Comparison of ENCODE assay signal across 2 cellular contexts in genomic region chr12:78759387-78759786, GRCh38.
TF ChIP-seq lines count a peak whose summit lies in the region.

No MANE protein-coding gene starts in this region.

TF ChIP-seq in IMR-90, 13 proteins besides CTCF, POLR2A, EP300 and RAD21:
- TF ChIP-seq MAFK (IDR thresholded peaks at IDR 0.05; ENCODE audit: low read depth, low read length) (peak; percentile 70), RFX5 (IDR thresholded peaks at IDR 0.05; ENCODE audit: low read depth, low read length) (no peak), NFE2L2 (IDR thresholded peaks at IDR 0.05; ENCODE audit: low read depth, low read length) (peak; percentile 95), BHLHE40 (IDR thresholded peaks at IDR 0.05; ENCODE audit: low read depth, low read length) (peak; percentile 82), FOS (IDR thresholded peaks at IDR 0.05; ENCODE audit: low read depth, low read length) (no peak)

TF ChIP-seq in K562, 482 proteins besides CTCF, POLR2A, EP300 and RAD21:
- TF ChIP-seq CCNT2 (IDR thresholded peaks at IDR 0.05; ENCODE audit: borderline replicate concordance, extremely low read depth, insufficient read length, low read depth, low read length) (no peak), NFE2L1 (tag; IDR thresholded peaks at IDR 0.05; ENCODE audit: borderline replicate concordance, low read depth) (peak; percentile 22; the same call in 1 of the 2 replicates), SOX6 (IDR thresholded peaks at IDR 0.05) (peak; percentile 41; the same call in 1 of the 2 replicates), TOE1 (IDR thresholded peaks at IDR 0.05; ENCODE audit: borderline replicate concordance) (no peak), TOE1 (CRISPR knock-in tag; IDR thresholded peaks at IDR 0.05; ENCODE audit: borderline replicate concordance, low read depth) (no peak), USF2 (CRISPR knock-in tag; IDR thresholded peaks at IDR 0.05) (no peak), U2AF2 (optimal IDR thresholded peaks at IDR 0.05; ENCODE audit: low read depth, low read length) (no peak), NFIC (IDR thresholded peaks at IDR 0.05) (0 out of 2 replicates have a peak, but pooled peaks have one; percentile 26), HMGN3 (IDR thresholded peaks at IDR 0.05; ENCODE audit: borderline replicate concordance, extremely low read depth, insufficient read length, low read depth, low read length) (no peak), ZHX1 (conservative IDR thresholded peaks at IDR 0.05; ENCODE audit: low read length) (no peak), MAFG (tag; conservative IDR thresholded peaks at IDR 0.05) (peak; percentile 66), NFE2 (IDR thresholded peaks at IDR 0.05; ENCODE audit: low read depth) (peak; percentile 55), C11orf30 (IDR thresholded peaks at IDR 0.05; ENCODE audit: low read depth) (peak; percentile 25; the same call in 1 of the 2 replicates), ZNF311 (CRISPR knock-in tag; IDR thresholded peaks at IDR 0.05) (0 out of 2 replicates have a peak, but pooled peaks have one; percentile 38), MAFF (IDR thresholded peaks at IDR 0.05; ENCODE audit: low read length) (peak; percentile 18; the same call in 1 of the 2 replicates), SMARCE1 (IDR thresholded peaks at IDR 0.05) (no peak), TARDBP (IDR thresholded peaks at IDR 0.05) (no peak), DMBX1 (CRISPR knock-in tag; IDR thresholded peaks at IDR 0.05; ENCODE audit: borderline replicate concordance) (peak; percentile 75; the same call in 1 of the 2 replicates), BRD9 (IDR thresholded peaks at IDR 0.05; ENCODE audit: low read depth, partially characterized antibody) (no peak), ZNF232 (CRISPR knock-in tag; IDR thresholded peaks at IDR 0.05) (no peak), BHLHE40 (IDR thresholded peaks at IDR 0.05; ENCODE audit: low read length) (peak; percentile 23; the same call in 1 of the 2 replicates)
